ENCODE assay signal across 10 cellular contexts in the genomic region with DNA sequence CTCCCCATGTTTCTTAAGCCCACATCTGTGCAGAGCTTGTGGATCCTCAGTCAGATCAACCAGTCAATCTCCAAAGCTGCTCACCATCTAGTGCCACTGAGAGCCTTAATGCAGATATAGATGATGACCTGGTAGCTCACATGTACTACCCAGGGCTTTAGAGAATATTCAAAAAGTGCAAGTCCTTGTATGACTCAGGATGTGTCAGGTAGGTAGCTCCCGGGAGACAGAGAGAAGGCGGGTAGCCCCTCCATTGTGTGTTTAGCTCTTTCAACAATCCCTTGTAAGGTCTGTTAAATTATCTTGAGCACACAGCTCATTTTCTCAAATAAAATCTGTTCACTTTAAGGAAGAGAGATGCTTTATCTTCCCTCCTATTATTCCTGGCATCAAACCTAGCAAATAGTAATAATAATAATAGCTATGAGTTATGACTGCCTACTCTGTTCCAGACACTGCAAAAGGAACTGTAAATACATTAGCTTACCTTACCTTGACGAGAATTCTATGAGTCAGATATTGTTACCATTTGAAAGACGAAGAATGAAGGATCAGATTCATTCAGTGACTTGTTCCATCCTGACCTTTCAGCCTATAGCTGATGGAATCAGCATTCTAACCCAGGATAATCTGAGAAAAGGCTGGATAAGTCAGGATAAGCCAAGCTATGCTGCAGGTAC. TPM values are rescaled to one million over a fixed set of nuclear protein-coding genes. Genes with fewer than 3 reads are reported as not detected.
A peak's percentile ranks its signal among the peaks of the same experiment; 100 is the strongest.
DNase-seq lines count a peak whose midpoint lies in the region; ATAC-seq lines count a peak whose summit lies in the region.
"Had no signal": no experiment of that assay in that cellular context is flagged by ENCODE, and none has a peak within 500 bp of the region (broad histone marks: within the 10 kb centered on the region; RNA-seq: fewer than 3 reads in every experiment).

No MANE protein-coding gene starts in this region.

- H3K14ac ChIP-seq in mesenchymal stem cell (ENCODE audit: low read length in 2 of 2), result no peak overlapping the region

- no peak overlapping the region for H2AFZ ChIP-seq in mesenchymal stem cell (ENCODE audit: low read depth, low read length)

- no peak overlapping the region for H2BK12ac ChIP-seq in mesenchymal stem cell (ENCODE audit: low read length in 2 of 2)

- H3K79me1 ChIP-seq in mesenchymal stem cell (replicated peaks; ENCODE audit: low read length, poor library complexity, severe bottlenecking), result no peaks in the 10 kb centered on the region

- H3K4me2 ChIP-seq in mesenchymal stem cell (ENCODE audit: low read length, poor library complexity, severe bottlenecking), result no peak overlapping the region

- no peak overlapping the region for H3K23ac ChIP-seq in mesenchymal stem cell (ENCODE audit: low read length in 2 of 2)

- H3K9ac ChIP-seq in mesenchymal stem cell (ENCODE audit: low read length), result no peak overlapping the region

- H3K36me3 ChIP-seq in mesenchymal stem cell (ENCODE audit: control insufficient read depth in 1 of 2, insufficient read depth in 2 of 2, low read depth in 1 of 2, low read length in 2 of 2), result no peaks in the 10 kb centered on the region

- 66% methylated on average over 3 of the region's 4 CpGs for WGBS in mesenchymal stem cell

- ATAC-seq in HG02840 (IDR thresholded peaks at IDR 0.05; ENCODE audit: low FRiP score, unreplicated experiment), result peak; percentile 67

- DNase-seq in stimulated activated CD4-positive, alpha-beta T cell treated with anti-CD3 and anti-CD28 coated beads, Interleukin-1b, Interleukin-23, amount 100 ng/mL, for 48 hours, result peak; percentile 48
- no peak for DNase-seq in stimulated activated CD4-positive, alpha-beta T cell treated with anti-CD3 and anti-CD28 coated beads, Interleukin-4, amount 100 ng/mL, for 1 hour
- DNase-seq in SW480 (ENCODE audit: low spot score) (peak; percentile 33), mesenchymal stem cell (no peak), NOMO-1 treated with DMSO at 0.1 percent for 48 hours (lab: John Stamatoyannopoulos, UW; ENCODE audit: unreplicated experiment) (no peak), NCI-H1105 treated with DMSO at 0.1 percent for 48 hours (lab: John Stamatoyannopoulos, UW) (no peak)
- DNase-seq in activated CD8-positive, alpha-beta memory T cell treated with anti-CD3 and anti-CD28 coated beads for 24 hours, result no peak
- DNase-seq: Caco-2, endodermal cell had no signal

- H2BK120ac ChIP-seq in mesenchymal stem cell (ENCODE audit: low read depth, low read length), result no peak overlapping the region

- H3K4ac ChIP-seq in mesenchymal stem cell (ENCODE audit: low read depth in 1 of 2, low read length in 2 of 2), result no peak overlapping the region

- H3K9me3 ChIP-seq in mesenchymal stem cell (ENCODE audit: control insufficient read depth, low read length), result no peaks in the 10 kb centered on the region
- H3K9me3 ChIP-seq: Caco-2 had no signal

- H2AK5ac ChIP-seq in mesenchymal stem cell (ENCODE audit: low read length, severe bottlenecking), result no peak overlapping the region

- peaks cover 6 to 24% of the 10 kb centered on the region in 2 experiments for H3K27me3 ChIP-seq in mesenchymal stem cell (ENCODE audit: control insufficient read depth in 1 of 2, insufficient read depth in 1 of 2, low read length in 2 of 2)

- no peak overlapping the region for H4K91ac ChIP-seq in mesenchymal stem cell (ENCODE audit: low read length)

- no peak overlapping the region for H2BK5ac ChIP-seq in mesenchymal stem cell (ENCODE audit: low read depth, low read length, poor library complexity, severe bottlenecking)

- no peak overlapping the region for H2BK15ac ChIP-seq in mesenchymal stem cell (ENCODE audit: low read depth, poor library complexity, severe bottlenecking)

- no peak overlapping the region for H4K8ac ChIP-seq in mesenchymal stem cell (ENCODE audit: low read length)

- no peaks in the 10 kb centered on the region for H3K4me1 ChIP-seq in mesenchymal stem cell (ENCODE audit: control insufficient read depth, insufficient read depth, low read depth, low read length)
- H3K4me1 ChIP-seq: Caco-2 had no signal

- H3K4me3 ChIP-seq in mesenchymal stem cell (ENCODE audit: insufficient read depth in 1 of 2, low read depth in 1 of 2, low read length in 2 of 2), result no peak overlapping the region

- H3K18ac ChIP-seq in mesenchymal stem cell (ENCODE audit: low read depth in 1 of 2, low read length in 2 of 2), result no peak overlapping the region

- no peak overlapping the region for H3K27ac ChIP-seq in mesenchymal stem cell (ENCODE audit: low read length, poor library complexity, severe bottlenecking)

RNA-seq across cellular contexts. Expression of gene CCND2, which starts 57.6 kb away (rescaled TPM):
- polyA plus RNA-seq in mesenchymal stem cell (2013, experiment 1 of 2), result 42.1 TPM
- 38.2 TPM for polyA plus RNA-seq in mesenchymal stem cell (2013, experiment 2 of 2)

Comparison
In these comparisons a context has a peak if more than half of its experiments do, and no peak if none do; other contexts are left out.
1. DNase-seq: peak in stimulated activated CD4-positive, alpha-beta T cell treated with anti-CD3 and anti-CD28 coated beads, Interleukin-1b, Interleukin-23, amount 100 ng/mL, for 48 hours (single experiment) and SW480 (single experiment); none in stimulated activated CD4-positive, alpha-beta T cell treated with anti-CD3 and anti-CD28 coated beads, Interleukin-4, amount 100 ng/mL, for 1 hour (single experiment), mesenchymal stem cell (single experiment), NOMO-1 treated with DMSO at 0.1 percent for 48 hours (single experiment), activated CD8-positive, alpha-beta memory T cell treated with anti-CD3 and anti-CD28 coated beads for 24 hours (single experiment) and NCI-H1105 treated with DMSO at 0.1 percent for 48 hours (single experiment).